Comparison of ENCODE assay signal across 8 cellular contexts in the genomic region with DNA sequence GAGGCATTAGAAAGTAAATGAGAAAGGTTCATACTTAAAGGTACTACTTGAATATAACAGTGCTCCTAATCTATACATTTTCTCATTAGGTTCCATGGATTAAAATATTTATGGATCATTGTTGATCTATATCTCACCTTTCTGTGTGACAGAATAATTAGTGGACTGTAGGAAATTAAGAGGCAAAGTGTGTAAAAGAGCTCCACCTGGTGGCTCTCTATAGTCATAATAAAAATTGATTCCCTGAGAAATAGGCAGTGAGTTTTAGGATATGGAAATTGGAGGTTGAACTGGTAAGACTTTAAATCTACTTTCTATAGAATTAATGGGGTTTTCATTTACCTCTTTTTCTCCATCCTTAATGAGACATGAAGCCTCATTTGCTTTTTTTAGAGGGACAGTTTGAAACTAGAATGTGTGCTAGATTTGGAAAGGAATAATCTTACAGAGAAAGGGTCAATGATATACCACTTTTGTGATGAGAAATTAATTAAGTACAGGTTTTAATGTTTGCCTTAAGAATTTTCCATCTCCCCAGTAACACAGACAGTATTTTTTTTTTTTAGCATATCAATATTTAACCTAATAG. TPM values are rescaled to one million over a fixed set of nuclear protein-coding genes. Genes with fewer than 3 reads are reported as not detected.
DNase-seq lines count a peak whose midpoint lies in the region; ATAC-seq, FAIRE-seq and TF ChIP-seq lines count a peak whose summit lies in the region.

No MANE protein-coding gene starts in this region.

- H3K27me3 ChIP-seq in AG04450 (ENCODE audit: control insufficient read depth, insufficient read depth, low read length) (no peaks in the 10 kb centered on the region), GM06990 (replicated peaks; ENCODE audit: control insufficient read depth, insufficient read depth, low read length) (no peaks in the 10 kb centered on the region), WERI-Rb-1 (ENCODE audit: insufficient read depth, low read depth, severe bottlenecking) (no peaks in the 10 kb centered on the region), keratinocyte (ENCODE audit: control insufficient read depth, extremely low read depth, insufficient read depth, low read length) (no peaks in the 10 kb centered on the region)

- H3K27ac ChIP-seq in AG04450 (ENCODE audit: low read depth, low read length) (no peak overlapping the region), WERI-Rb-1 (no peak overlapping the region), keratinocyte (ENCODE audit: control insufficient read depth, insufficient read depth, low read length) (no peak overlapping the region)

- FAIRE-seq in keratinocyte (lab: Jason Lieb, UNC), result no peak

- H3K9me1 ChIP-seq in keratinocyte (ENCODE audit: control insufficient read depth, extremely low read depth, insufficient read depth, low read length), result no peaks in the 10 kb centered on the region

- no peak overlapping the region for H3K9ac ChIP-seq in keratinocyte (ENCODE audit: control insufficient read depth, extremely low read depth, insufficient read depth, low read length)

- peaks cover 2% of the 10 kb centered on the region for H3K79me2 ChIP-seq in keratinocyte (ENCODE audit: control insufficient read depth, insufficient read depth, low read length)

- no peaks in the 10 kb centered on the region for H3K4me1 ChIP-seq in keratinocyte (ENCODE audit: control insufficient read depth, extremely low read depth, insufficient read depth, low read length)

- CTCF ChIA-PET in AG04450 (lab: Charles Lee), result interaction anchor here (0.6 to 5.1 kb wide), 13 partner anchors 10 to 705 kb away, joined by 3 to 51 read pairs (median 4); partner anchors contain the start of gene DERA

- ATAC-seq in GM21360 (IDR thresholded peaks at IDR 0.05; ENCODE audit: unreplicated experiment), result no peak
- no peak for ATAC-seq in GM21381 (IDR thresholded peaks at IDR 0.05; ENCODE audit: unreplicated experiment)
- ATAC-seq in sciatic nerve, result no peak

- H2AFZ ChIP-seq in keratinocyte (ENCODE audit: control insufficient read depth, low read length), result no peak overlapping the region

- POLR2A ChIA-PET in AG04450 (lab: Yijun Ruan, JAX), result interaction anchor here (1.0 kb wide), 1 partner anchor 12 kb away, joined by 12 read pairs; the partner anchor contains the start of gene DERA

- H3K9me3 ChIP-seq in AG04450 (ENCODE audit: control insufficient read depth, insufficient read depth, low read length), result no peaks in the 10 kb centered on the region
- no peaks in the 10 kb centered on the region for H3K9me3 ChIP-seq in WERI-Rb-1 (ENCODE audit: severe bottlenecking)
- no peaks in the 10 kb centered on the region for H3K9me3 ChIP-seq in keratinocyte (ENCODE audit: control insufficient read depth, low read depth, low read length)

- dilution Hi-C loops in keratinocyte (cut with MboI; ENCODE audit: extremely low pct_ligation_motif_present, low sequenced_read_pairs), result no loop called here

- H3K4me3 ChIP-seq in AG04450 (ENCODE audit: low read depth, low read length) (no peak overlapping the region), GM06990 (replicated peaks; ENCODE audit: low read depth, low read length) (no peak overlapping the region), WERI-Rb-1 (ENCODE audit: low read depth, low read length) (no peak overlapping the region), keratinocyte (ENCODE audit: control insufficient read depth in 2 of 3, extremely low read depth in 1 of 3, insufficient read depth in 2 of 3, low read depth in 1 of 3, low read length in 3 of 3) (no peak overlapping the region)

- H4K20me1 ChIP-seq in keratinocyte (ENCODE audit: control insufficient read depth, extremely low read depth, insufficient read depth, low read length), result no peaks in the 10 kb centered on the region

- no peak overlapping the region for H3K4me2 ChIP-seq in keratinocyte (ENCODE audit: control insufficient read depth, extremely low read depth, insufficient read depth, low read depth, low read length)

- intact Hi-C loops in sciatic nerve (cut with DNase I), result no loop called here

- H3K36me3 ChIP-seq in GM06990 (ENCODE audit: control insufficient read depth, insufficient read depth, low read length), result peaks cover 9% of the 10 kb centered on the region
- peaks cover 78% of the 10 kb centered on the region for H3K36me3 ChIP-seq in WERI-Rb-1
- peaks cover 18 to 23% of the 10 kb centered on the region in 2 experiments for H3K36me3 ChIP-seq in keratinocyte (ENCODE audit: control insufficient read depth in 2 of 2, extremely low read depth in 1 of 2, insufficient read depth in 2 of 2, low read length in 2 of 2)

- no peak for DNase-seq in AG04450 (ENCODE audit: low read depth, low spot score)
- DNase-seq in GM06990 (ENCODE audit: extremely low read depth, insufficient read length), result no peak
- DNase-seq in HT-29 (ENCODE audit: low spot score), result peak; percentile 68
- no peak for DNase-seq in WERI-Rb-1
- no peak for DNase-seq in keratinocyte (ENCODE audit: low read depth, low spot score)
- DNase-seq in sciatic nerve (ENCODE audit: low spot score), result no peak

- TF ChIP-seq CTCF in AG04450 (IDR thresholded peaks at IDR 0.05; ENCODE audit: low read depth, low read length), result peak; percentile 70
- TF ChIP-seq CTCF in GM06990 (IDR thresholded peaks at IDR 0.05; ENCODE audit: insufficient read depth, low read length, poor library complexity, severe bottlenecking), result peak; percentile 59
- 0 out of 2 replicates have a peak, but pooled peaks have one; percentile 25 for TF ChIP-seq CTCF in WERI-Rb-1 (IDR thresholded peaks at IDR 0.05; ENCODE audit: low read depth, low read length)
- peak in 2 of 3 experiments; percentile 44 to 57 for TF ChIP-seq CTCF in keratinocyte (optimal IDR thresholded peaks at IDR 0.05 in 1 of 3, IDR thresholded peaks at IDR 0.05 in 1 of 3, conservative IDR thresholded peaks at IDR 0.05 in 1 of 3; ENCODE audit: extremely low read depth in 1 of 3, insufficient read depth in 2 of 3, low read length in 3 of 3)

RNA-seq across cellular contexts. Expression of gene DERA, which starts 11.8 kb away (rescaled TPM):
- polyA plus RNA-seq in AG04450 (2011; rRNA removed) (32.5 and 44.3 TPM in 2 replicates), keratinocyte (22.2 to 34.2 TPM (median 28.5 TPM) in 3 replicates)
- polyA minus RNA-seq in AG04450 (2011; rRNA and poly(A)+ RNA removed), result 22.4 and 30.9 TPM in 2 replicates
- total RNA-seq in HT-29 (2014; rRNA removed; shearing (Covaris generic)), result 26.4 and 38.0 TPM in 2 replicates
- 56.0 TPM for polyA plus RNA-seq in keratinocyte (2011; ENCODE audit: low read depth)
- polyA plus RNA-seq in keratinocyte (2011; cell fraction: cytosol; rRNA removed), result 21.0 and 28.0 TPM in 2 replicates
- 14.5 and 18.2 TPM in 2 replicates for polyA plus RNA-seq in keratinocyte (2011; cell fraction: nucleus; rRNA removed)
- 27.3 and 28.8 TPM in 2 replicates for polyA plus RNA-seq in keratinocyte (2012; ENCODE audit: low replicate concordance)
- polyA minus RNA-seq in keratinocyte, result 7.9 to 38.6 TPM (median 33.2 TPM) in 3 replicates
- polyA minus RNA-seq in keratinocyte (2011; cell fraction: cytosol; rRNA and poly(A)+ RNA removed), result 26.9 TPM
- polyA minus RNA-seq in keratinocyte (2011; cell fraction: nucleus; rRNA and poly(A)+ RNA removed), result 9.7 and 19.0 TPM in 2 replicates
- 35.3 TPM for total RNA-seq in sciatic nerve

RNA-seq across cellular contexts. Expression of gene STRAP, which starts 17.2 kb away (rescaled TPM):
- polyA plus RNA-seq in AG04450 (2011; rRNA removed), result 133 and 180 TPM in 2 replicates
- polyA minus RNA-seq in AG04450 (2011; rRNA and poly(A)+ RNA removed), result 151 and 152 TPM in 2 replicates
- 94.6 and 99.7 TPM in 2 replicates for total RNA-seq in HT-29 (2014; rRNA removed; shearing (Covaris generic))
- 114 to 210 TPM (median 168 TPM) in 3 replicates for polyA plus RNA-seq in keratinocyte
- polyA plus RNA-seq in keratinocyte (2011; ENCODE audit: low read depth), result 223 TPM
- polyA plus RNA-seq in keratinocyte (2011; cell fraction: cytosol; rRNA removed), result 146 and 216 TPM in 2 replicates
- polyA plus RNA-seq in keratinocyte (2011; cell fraction: nucleus; rRNA removed), result 60.8 and 106 TPM in 2 replicates
- 154 and 164 TPM in 2 replicates for polyA plus RNA-seq in keratinocyte (2012; ENCODE audit: low replicate concordance)
- polyA minus RNA-seq in keratinocyte, result 92.5 to 144 TPM (median 95.2 TPM) in 3 replicates
- 351 TPM for polyA minus RNA-seq in keratinocyte (2011; cell fraction: cytosol; rRNA and poly(A)+ RNA removed)
- 41.0 and 54.1 TPM in 2 replicates for polyA minus RNA-seq in keratinocyte (2011; cell fraction: nucleus; rRNA and poly(A)+ RNA removed)
- total RNA-seq in sciatic nerve, result 69.6 TPM
